ENCODE assay signal across 1 cellular context in the genomic region with DNA sequence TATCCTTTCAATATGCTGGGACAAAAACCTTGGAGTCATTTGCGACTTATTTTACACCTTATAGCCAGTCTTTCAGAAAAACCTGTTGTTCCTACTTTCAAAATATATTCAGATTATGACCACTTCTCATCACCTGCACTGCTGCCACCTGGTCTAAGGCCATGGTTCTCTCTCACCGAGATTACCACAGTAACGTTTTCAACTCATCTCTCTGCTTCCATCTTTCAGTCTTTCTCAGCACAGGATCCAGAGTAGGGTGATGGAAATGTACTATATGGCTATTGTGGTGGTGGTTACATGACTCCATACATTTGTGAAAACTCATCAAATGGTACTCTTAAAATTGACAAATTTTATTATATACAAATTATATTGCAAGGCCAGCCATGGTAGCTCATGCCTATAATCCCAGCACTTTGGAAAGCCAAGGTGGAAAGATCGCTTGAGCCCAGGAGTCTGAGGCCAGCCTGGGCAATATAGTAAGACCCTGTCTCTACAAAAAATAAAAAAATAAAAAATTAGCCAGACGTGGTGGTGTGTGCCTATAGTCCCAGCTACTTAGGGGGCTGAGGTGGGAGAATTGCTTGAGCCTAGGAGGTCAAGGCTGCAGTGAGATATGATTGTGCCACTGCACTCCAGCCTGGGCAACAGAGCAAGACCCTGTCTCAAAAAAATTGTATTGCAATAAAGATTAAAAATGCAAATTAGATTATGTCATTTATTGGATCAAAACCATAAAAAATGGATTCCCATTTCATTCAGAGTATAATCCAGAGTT.
TF ChIP-seq lines count a peak whose summit lies in the region.

No MANE protein-coding gene starts in this region.

TF ChIP-seq in GM12878, 131 proteins besides CTCF, POLR2A, EP300 and RAD21 (continued from another document and continues in another):
- TF ChIP-seq ATF2 (IDR thresholded peaks at IDR 0.05; ENCODE audit: low read length) (no peak), CEBPB (IDR thresholded peaks at IDR 0.05; ENCODE audit: borderline replicate concordance in 1 of 2, low read depth in 2 of 2, low read length in 2 of 2) (no peak), EZH2 (IDR thresholded peaks at IDR 0.05; ENCODE audit: borderline replicate concordance, control insufficient read depth, low read depth, low read length) (no peak), TBL1XR1 (IDR thresholded peaks at IDR 0.05; ENCODE audit: low read depth, low read length) (no peak), EED (IDR thresholded peaks at IDR 0.05; ENCODE audit: low read depth) (0 out of 2 replicates have a peak, but pooled peaks have one; percentile 32), ZBTB33 (IDR thresholded peaks at IDR 0.05) (no peak), TCF12 (IDR thresholded peaks at IDR 0.05; ENCODE audit: low read depth, low read length) (0 out of 2 replicates have a peak, but pooled peaks have one; percentile 50), ZZZ3 (IDR thresholded peaks at IDR 0.05; ENCODE audit: control insufficient read depth, insufficient read length, low read depth) (no peak), RB1 (IDR thresholded peaks at IDR 0.05; ENCODE audit: borderline replicate concordance) (no peak), ELK1 (IDR thresholded peaks at IDR 0.05; ENCODE audit: low read depth, low read length) (no peak), MYC (IDR thresholded peaks at IDR 0.05; ENCODE audit: insufficient read depth, insufficient read length, insufficient replicate concordance, low read length, severe bottlenecking) (no peak), HDAC2 (IDR thresholded peaks at IDR 0.05) (no peak), WRNIP1 (IDR thresholded peaks at IDR 0.05; ENCODE audit: borderline replicate concordance, low read depth, low read length) (no peak), RUNX3 (IDR thresholded peaks at IDR 0.05; ENCODE audit: low read length) (peak; percentile 72), MTA2 (IDR thresholded peaks at IDR 0.05; ENCODE audit: low read depth) (no peak), BCL11A (IDR thresholded peaks at IDR 0.05; ENCODE audit: low read depth, low read length) (no peak), MTA3 (IDR thresholded peaks at IDR 0.05; ENCODE audit: borderline replicate concordance, low read length) (no peak)
- TF ChIP-seq, protein P1, sequence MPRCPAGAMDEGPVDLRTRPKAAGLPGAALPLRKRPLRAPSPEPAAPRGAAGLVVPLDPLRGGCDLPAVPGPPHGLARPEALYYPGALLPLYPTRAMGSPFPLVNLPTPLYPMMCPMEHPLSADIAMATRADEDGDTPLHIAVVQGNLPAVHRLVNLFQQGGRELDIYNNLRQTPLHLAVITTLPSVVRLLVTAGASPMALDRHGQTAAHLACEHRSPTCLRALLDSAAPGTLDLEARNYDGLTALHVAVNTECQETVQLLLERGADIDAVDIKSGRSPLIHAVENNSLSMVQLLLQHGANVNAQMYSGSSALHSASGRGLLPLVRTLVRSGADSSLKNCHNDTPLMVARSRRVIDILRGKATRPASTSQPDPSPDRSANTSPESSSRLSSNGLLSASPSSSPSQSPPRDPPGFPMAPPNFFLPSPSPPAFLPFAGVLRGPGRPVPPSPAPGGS (IDR thresholded peaks at IDR 0.05; ENCODE audit: borderline replicate concordance, insufficient read depth, low read depth, low read length, poor library complexity, severe bottlenecking), result no peak
- TF ChIP-seq, protein P2, sequence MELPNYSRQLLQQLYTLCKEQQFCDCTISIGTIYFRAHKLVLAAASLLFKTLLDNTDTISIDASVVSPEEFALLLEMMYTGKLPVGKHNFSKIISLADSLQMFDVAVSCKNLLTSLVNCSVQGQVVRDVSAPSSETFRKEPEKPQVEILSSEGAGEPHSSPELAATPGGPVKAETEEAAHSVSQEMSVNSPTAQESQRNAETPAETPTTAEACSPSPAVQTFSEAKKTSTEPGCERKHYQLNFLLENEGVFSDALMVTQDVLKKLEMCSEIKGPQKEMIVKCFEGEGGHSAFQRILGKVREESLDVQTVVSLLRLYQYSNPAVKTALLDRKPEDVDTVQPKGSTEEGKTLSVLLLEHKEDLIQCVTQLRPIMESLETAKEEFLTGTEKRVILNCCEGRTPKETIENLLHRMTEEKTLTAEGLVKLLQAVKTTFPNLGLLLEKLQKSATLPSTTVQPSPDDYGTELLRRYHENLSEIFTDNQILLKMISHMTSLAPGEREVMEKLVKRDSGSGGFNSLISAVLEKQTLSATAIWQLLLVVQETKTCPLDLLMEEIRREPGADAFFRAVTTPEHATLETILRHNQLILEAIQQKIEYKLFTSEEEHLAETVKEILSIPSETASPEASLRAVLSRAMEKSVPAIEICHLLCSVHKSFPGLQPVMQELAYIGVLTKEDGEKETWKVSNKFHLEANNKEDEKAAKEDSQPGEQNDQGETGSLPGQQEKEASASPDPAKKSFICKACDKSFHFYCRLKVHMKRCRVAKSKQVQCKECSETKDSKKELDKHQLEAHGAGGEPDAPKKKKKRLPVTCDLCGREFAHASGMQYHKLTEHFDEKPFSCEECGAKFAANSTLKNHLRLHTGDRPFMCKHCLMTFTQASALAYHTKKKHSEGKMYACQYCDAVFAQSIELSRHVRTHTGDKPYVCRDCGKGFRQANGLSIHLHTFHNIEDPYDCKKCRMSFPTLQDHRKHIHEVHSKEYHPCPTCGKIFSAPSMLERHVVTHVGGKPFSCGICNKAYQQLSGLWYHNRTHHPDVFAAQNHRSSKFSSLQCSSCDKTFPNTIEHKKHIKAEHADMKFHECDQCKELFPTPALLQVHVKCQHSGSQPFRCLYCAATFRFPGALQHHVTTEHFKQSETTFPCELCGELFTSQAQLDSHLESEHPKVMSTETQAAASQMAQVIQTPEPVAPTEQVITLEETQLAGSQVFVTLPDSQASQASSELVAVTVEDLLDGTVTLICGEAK (IDR thresholded peaks at IDR 0.05; ENCODE audit: borderline replicate concordance), result no peak
- TF ChIP-seq, protein P3, sequence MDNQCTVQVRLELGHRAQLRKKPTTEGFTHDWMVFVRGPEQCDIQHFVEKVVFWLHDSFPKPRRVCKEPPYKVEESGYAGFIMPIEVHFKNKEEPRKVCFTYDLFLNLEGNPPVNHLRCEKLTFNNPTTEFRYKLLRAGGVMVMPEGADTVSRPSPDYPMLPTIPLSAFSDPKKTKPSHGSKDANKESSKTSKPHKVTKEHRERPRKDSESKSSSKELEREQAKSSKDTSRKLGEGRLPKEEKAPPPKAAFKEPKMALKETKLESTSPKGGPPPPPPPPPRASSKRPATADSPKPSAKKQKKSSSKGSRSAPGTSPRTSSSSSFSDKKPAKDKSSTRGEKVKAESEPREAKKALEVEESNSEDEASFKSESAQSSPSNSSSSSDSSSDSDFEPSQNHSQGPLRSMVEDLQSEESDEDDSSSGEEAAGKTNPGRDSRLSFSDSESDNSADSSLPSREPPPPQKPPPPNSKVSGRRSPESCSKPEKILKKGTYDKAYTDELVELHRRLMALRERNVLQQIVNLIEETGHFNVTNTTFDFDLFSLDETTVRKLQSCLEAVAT (IDR thresholded peaks at IDR 0.05), result no peak
- TF ChIP-seq, protein P4, sequence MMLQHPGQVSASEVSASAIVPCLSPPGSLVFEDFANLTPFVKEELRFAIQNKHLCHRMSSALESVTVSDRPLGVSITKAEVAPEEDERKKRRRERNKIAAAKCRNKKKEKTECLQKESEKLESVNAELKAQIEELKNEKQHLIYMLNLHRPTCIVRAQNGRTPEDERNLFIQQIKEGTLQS (IDR thresholded peaks at IDR 0.05; ENCODE audit: borderline replicate concordance, extremely low read depth, low read depth, low read length), result no peak
- TF ChIP-seq, protein P5, sequence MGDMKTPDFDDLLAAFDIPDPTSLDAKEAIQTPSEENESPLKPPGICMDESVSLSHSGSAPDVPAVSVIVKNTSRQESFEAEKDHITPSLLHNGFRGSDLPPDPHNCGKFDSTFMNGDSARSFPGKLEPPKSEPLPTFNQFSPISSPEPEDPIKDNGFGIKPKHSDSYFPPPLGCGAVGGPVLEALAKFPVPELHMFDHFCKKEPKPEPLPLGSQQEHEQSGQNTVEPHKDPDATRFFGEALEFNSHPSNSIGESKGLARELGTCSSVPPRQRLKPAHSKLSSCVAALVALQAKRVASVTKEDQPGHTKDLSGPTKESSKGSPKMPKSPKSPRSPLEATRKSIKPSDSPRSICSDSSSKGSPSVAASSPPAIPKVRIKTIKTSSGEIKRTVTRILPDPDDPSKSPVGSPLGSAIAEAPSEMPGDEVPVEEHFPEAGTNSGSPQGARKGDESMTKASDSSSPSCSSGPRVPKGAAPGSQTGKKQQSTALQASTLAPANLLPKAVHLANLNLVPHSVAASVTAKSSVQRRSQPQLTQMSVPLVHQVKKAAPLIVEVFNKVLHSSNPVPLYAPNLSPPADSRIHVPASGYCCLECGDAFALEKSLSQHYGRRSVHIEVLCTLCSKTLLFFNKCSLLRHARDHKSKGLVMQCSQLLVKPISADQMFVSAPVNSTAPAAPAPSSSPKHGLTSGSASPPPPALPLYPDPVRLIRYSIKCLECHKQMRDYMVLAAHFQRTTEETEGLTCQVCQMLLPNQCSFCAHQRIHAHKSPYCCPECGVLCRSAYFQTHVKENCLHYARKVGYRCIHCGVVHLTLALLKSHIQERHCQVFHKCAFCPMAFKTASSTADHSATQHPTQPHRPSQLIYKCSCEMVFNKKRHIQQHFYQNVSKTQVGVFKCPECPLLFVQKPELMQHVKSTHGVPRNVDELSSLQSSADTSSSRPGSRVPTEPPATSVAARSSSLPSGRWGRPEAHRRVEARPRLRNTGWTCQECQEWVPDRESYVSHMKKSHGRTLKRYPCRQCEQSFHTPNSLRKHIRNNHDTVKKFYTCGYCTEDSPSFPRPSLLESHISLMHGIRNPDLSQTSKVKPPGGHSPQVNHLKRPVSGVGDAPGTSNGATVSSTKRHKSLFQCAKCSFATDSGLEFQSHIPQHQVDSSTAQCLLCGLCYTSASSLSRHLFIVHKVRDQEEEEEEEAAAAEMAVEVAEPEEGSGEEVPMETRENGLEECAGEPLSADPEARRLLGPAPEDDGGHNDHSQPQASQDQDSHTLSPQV (IDR thresholded peaks at IDR 0.05), result no peak
- TF ChIP-seq, protein P6, sequence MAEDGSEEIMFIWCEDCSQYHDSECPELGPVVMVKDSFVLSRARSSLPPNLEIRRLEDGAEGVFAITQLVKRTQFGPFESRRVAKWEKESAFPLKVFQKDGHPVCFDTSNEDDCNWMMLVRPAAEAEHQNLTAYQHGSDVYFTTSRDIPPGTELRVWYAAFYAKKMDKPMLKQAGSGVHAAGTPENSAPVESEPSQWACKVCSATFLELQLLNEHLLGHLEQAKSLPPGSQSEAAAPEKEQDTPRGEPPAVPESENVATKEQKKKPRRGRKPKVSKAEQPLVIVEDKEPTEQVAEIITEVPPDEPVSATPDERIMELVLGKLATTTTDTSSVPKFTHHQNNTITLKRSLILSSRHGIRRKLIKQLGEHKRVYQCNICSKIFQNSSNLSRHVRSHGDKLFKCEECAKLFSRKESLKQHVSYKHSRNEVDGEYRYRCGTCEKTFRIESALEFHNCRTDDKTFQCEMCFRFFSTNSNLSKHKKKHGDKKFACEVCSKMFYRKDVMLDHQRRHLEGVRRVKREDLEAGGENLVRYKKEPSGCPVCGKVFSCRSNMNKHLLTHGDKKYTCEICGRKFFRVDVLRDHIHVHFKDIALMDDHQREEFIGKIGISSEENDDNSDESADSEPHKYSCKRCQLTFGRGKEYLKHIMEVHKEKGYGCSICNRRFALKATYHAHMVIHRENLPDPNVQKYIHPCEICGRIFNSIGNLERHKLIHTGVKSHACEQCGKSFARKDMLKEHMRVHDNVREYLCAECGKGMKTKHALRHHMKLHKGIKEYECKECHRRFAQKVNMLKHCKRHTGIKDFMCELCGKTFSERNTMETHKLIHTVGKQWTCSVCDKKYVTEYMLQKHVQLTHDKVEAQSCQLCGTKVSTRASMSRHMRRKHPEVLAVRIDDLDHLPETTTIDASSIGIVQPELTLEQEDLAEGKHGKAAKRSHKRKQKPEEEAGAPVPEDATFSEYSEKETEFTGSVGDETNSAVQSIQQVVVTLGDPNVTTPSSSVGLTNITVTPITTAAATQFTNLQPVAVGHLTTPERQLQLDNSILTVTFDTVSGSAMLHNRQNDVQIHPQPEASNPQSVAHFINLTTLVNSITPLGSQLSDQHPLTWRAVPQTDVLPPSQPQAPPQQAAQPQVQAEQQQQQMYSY (CRISPR knock-in tag; IDR thresholded peaks at IDR 0.05), result no peak
